ENCODE assay signal across 19 cellular contexts in genomic region chr3:29696311-29696710, GRCh38.
A peak's percentile ranks its signal among the peaks of the same experiment; 100 is the strongest.
DNase-seq lines count a peak whose midpoint lies in the region; ATAC-seq, FAIRE-seq and TF ChIP-seq lines count a peak whose summit lies in the region.
"Had no signal": no experiment of that assay in that cellular context is flagged by ENCODE, and none has a peak within 500 bp of the region (broad histone marks: within the 10 kb centered on the region; RNA-seq: fewer than 3 reads in every experiment).

No MANE protein-coding gene starts in this region.

- H3K36me3 ChIP-seq in trophoblast cell (ENCODE audit: control insufficient read depth in 1 of 2, insufficient read depth in 2 of 2, low read length in 2 of 2) (no peaks in the 10 kb centered on the region), kidney (ENCODE audit: control insufficient read depth in 1 of 2, insufficient read depth in 2 of 2, low read length in 2 of 2) (no peaks in the 10 kb centered on the region)

- peak overlapping the region; percentile 37 for H3K18ac ChIP-seq in trophoblast cell (ENCODE audit: low read length)

- WGBS in trophoblast cell (ENCODE audit: extremely low coverage, insufficient coverage, insufficient read length), result no CpG with 5 or more reads among the region's 2 CpGs

- intact Hi-C loops in Right ventricle myocardium superior (cut with DNase I), result loop anchor here (5.0 kb wide), 1 partner anchor 414 kb away; the partner anchor contains the start of gene RBMS3
- intact Hi-C loops in cardiac septum (cut with DNase I), result loop anchor here (5.0 kb wide), 1 partner anchor 61 kb away; no protein-coding TSS in a partner anchor
- intact Hi-C loops in kidney (cut with DNase I), result no loop called here

- no peak for TF ChIP-seq CTCF in foreskin keratinocyte (conservative IDR thresholded peaks at IDR 0.05)
- TF ChIP-seq CTCF in kidney (IDR thresholded peaks at IDR 0.05; ENCODE audit: borderline replicate concordance, extremely low read depth, insufficient read depth), result no peak

- no peak overlapping the region for H3K23ac ChIP-seq in trophoblast cell (ENCODE audit: low read length)

- H3K4me2 ChIP-seq in trophoblast cell (ENCODE audit: low read length), result no peak overlapping the region

- H3K14ac ChIP-seq in trophoblast cell (ENCODE audit: low read length), result peak overlapping the region; percentile 75

- peaks cover 12% of the 10 kb centered on the region for H3K79me1 ChIP-seq in trophoblast cell (ENCODE audit: low read length)

- peak overlapping the region; percentile 26 for H2BK5ac ChIP-seq in trophoblast cell (ENCODE audit: low read depth, low read length, poor library complexity)

- FAIRE-seq in kidney (lab: Jason Lieb, UNC), result no peak
- FAIRE-seq: A204.1, GM12878 had no signal

- peak overlapping the region; percentile 39 for H2AK5ac ChIP-seq in trophoblast cell (ENCODE audit: low read length)

- no peaks in the 10 kb centered on the region for H3K27me3 ChIP-seq in foreskin keratinocyte
- H3K27me3 ChIP-seq in trophoblast cell (ENCODE audit: insufficient read depth, low read length), result no peaks in the 10 kb centered on the region

- H3K79me2 ChIP-seq in trophoblast cell (ENCODE audit: control insufficient read depth, insufficient read depth, low read length, poor library complexity), result peaks cover 2% of the 10 kb centered on the region

- DNase-seq in Right ventricle myocardium superior, result no peak
- no peak for DNase-seq in cardiac septum (ENCODE audit: low spot score)
- DNase-seq in foreskin keratinocyte, result no peak
- no peak for DNase-seq in trophoblast cell
- DNase-seq in kidney, result no peak
- DNase-seq in GOT3 (lab: John Stamatoyannopoulos, UW), result no peak
- DNase-seq: activated T-cell treated with anti-CD3 and anti-CD28 coated beads, Interleukin-2, amount 50 U/mL, for 4 hours; anterior cingulate cortex; DMS 273 treated with DMSO at 0.1 percent for 48 hours; kidney glomerular epithelial cell; NCI-H1436 treated with DMSO at 0.1 percent for 48 hours; nucleus accumbens; stimulated activated CD4-positive, alpha-beta T cell treated with anti-CD3 and anti-CD28 coated beads, Interleukin-1b, Interleukin-23, amount 100 ng/mL, for 48 hours; stimulated activated naive CD4-positive, alpha-beta T cell had no signal

- H3K4me1 ChIP-seq in foreskin keratinocyte, result peaks cover 39% of the 10 kb centered on the region
- peaks cover 0 to 2% of the 10 kb centered on the region in 2 experiments for H3K4me1 ChIP-seq in trophoblast cell (ENCODE audit: control insufficient read depth in 1 of 2, insufficient read depth in 2 of 2, low read length in 2 of 2)
- H3K4me1 ChIP-seq in kidney (ENCODE audit: control insufficient read depth in 1 of 2, insufficient read depth in 1 of 2, low read depth in 1 of 2, low read length in 2 of 2), result peaks cover 0 to 9% of the 10 kb centered on the region in 2 donors

- H3K4me3 ChIP-seq in trophoblast cell (ENCODE audit: low read depth, low read length), result no peak overlapping the region
- H3K4me3 ChIP-seq in kidney (ENCODE audit: low read length in 2 of 2), result no peak overlapping the region
- H3K4me3 ChIP-seq: GM12878 had no signal

- H4K8ac ChIP-seq in trophoblast cell (ENCODE audit: low read depth, low read length), result peak overlapping the region; percentile 13

- H4K12ac ChIP-seq in trophoblast cell (ENCODE audit: low read depth, low read length), result no peak overlapping the region

- ATAC-seq in Right ventricle myocardium superior (ENCODE audit: poor library complexity) (peak; percentile 48), foreskin keratinocyte (no peak), HG03159 (IDR thresholded peaks at IDR 0.05; ENCODE audit: unreplicated experiment) (no peak), GM19023 (IDR thresholded peaks at IDR 0.05; ENCODE audit: unreplicated experiment) (no peak)
- ATAC-seq: activated T-cell treated with anti-CD3 and anti-CD28 coated beads, Interleukin-2, amount 50 U/mL, for 4 hours; GM12878; WTC11 had no signal

- H3K9me3 ChIP-seq in trophoblast cell (ENCODE audit: insufficient read depth, low read depth, low read length) (peaks cover 2% of the 10 kb centered on the region), kidney (ENCODE audit: control insufficient read depth in 1 of 2, low read length in 2 of 2) (no peaks in the 10 kb centered on the region)

- H2BK12ac ChIP-seq in trophoblast cell (ENCODE audit: low read length), result peak overlapping the region; percentile 80

- H2BK120ac ChIP-seq in trophoblast cell (ENCODE audit: insufficient read depth, low read length, poor library complexity), result peak overlapping the region; percentile 68

- H3K27ac ChIP-seq in foreskin keratinocyte (peak overlapping the region; percentile 69), trophoblast cell (ENCODE audit: low read depth, low read length) (peak overlapping the region; percentile 76), kidney (ENCODE audit: low read depth in 2 of 2, low read length in 2 of 2) (peak overlapping the region in 1 of 2 donors; percentile 40)

- peak overlapping the region; percentile 29 for H3K4ac ChIP-seq in trophoblast cell (ENCODE audit: low read depth, low read length)

- peak overlapping the region; percentile 79 for H4K91ac ChIP-seq in trophoblast cell (ENCODE audit: low read depth, low read length)

- H2AFZ ChIP-seq in trophoblast cell (ENCODE audit: insufficient read depth, low read length, poor library complexity), result no peak overlapping the region

- H3K9ac ChIP-seq in trophoblast cell (ENCODE audit: low read length), result no peak overlapping the region
- H3K9ac ChIP-seq in kidney (ENCODE audit: low read length in 2 of 2), result no peak overlapping the region
